ENCODE assay signal across 1 cellular context in the genomic region with DNA sequence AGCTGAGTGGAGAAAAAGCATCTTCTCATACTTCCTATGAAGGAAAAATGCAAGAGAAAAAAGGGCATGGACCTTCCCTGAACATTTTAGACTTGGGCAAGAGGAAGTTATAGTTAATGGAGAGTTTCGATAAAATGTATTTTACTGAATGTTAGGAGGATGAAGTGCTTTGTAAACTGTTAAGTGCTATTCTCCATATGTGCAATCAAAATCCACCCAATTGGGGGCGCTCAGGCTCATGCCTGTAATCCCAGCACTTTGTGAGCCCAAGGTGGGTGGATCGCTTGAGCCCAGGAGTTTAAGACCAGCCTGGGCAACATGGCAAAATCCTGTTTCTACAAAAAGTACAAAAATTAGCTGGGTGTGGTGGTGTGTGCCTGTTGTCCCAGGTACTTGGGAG.
TF ChIP-seq lines count a peak whose summit lies in the region.

No MANE protein-coding gene starts in this region.

TF ChIP-seq in K562, 482 proteins besides CTCF, POLR2A, EP300 and RAD21:
- TF ChIP-seq MCM3 (IDR thresholded peaks at IDR 0.05) (no peak), HNRNPLL (IDR thresholded peaks at IDR 0.05; ENCODE audit: low read depth, low read length, poor library complexity, severe bottlenecking) (no peak), ARID1B (IDR thresholded peaks at IDR 0.05) (no peak), TSHZ1 (CRISPR knock-in tag; IDR thresholded peaks at IDR 0.05) (no peak), SOX6 (IDR thresholded peaks at IDR 0.05) (no peak), ELF4 (CRISPR knock-in tag; IDR thresholded peaks at IDR 0.05) (no peak), HDAC6 (IDR thresholded peaks at IDR 0.05; ENCODE audit: low read depth, low read length) (no peak), PCBP1 (IDR thresholded peaks at IDR 0.05; ENCODE audit: low read depth, low read length, poor library complexity, severe bottlenecking) (no peak), ZEB2 (IDR thresholded peaks at IDR 0.05) (no peak), FUS (optimal IDR thresholded peaks at IDR 0.05; ENCODE audit: low read depth, low read length) (no peak), CREBBP (IDR thresholded peaks at IDR 0.05; ENCODE audit: low read depth, low read length) (no peak), ZNF449 (CRISPR knock-in tag; IDR thresholded peaks at IDR 0.05) (no peak), RNF2 (IDR thresholded peaks at IDR 0.05) (no peak), ZBTB33 (CRISPR knock-in tag; IDR thresholded peaks at IDR 0.05) (no peak), RB1 (IDR thresholded peaks at IDR 0.05; ENCODE audit: low read depth) (no peak), TGIF2 (CRISPR knock-in tag; IDR thresholded peaks at IDR 0.05) (no peak)
- TF ChIP-seq, protein P1, sequence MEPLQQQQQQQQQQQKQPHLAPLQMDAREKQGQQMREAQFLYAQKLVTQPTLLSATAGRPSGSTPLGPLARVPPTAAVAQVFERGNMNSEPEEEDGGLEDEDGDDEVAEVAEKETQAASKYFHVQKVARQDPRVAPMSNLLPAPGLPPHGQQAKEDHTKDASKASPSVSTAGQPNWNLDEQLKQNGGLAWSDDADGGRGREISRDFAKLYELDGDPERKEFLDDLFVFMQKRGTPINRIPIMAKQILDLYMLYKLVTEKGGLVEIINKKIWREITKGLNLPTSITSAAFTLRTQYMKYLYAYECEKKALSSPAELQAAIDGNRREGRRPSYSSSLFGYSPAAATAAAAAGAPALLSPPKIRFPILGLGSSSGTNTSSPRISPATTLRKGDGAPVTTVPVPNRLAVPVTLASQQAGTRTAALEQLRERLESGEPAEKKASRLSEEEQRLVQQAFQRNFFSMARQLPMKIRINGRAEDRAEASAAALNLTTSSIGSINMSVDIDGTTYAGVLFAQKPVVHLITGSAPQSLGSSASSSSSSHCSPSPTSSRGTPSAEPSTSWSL (CRISPR knock-in tag; IDR thresholded peaks at IDR 0.05; ENCODE audit: borderline replicate concordance): no peak
- TF ChIP-seq, protein P2, sequence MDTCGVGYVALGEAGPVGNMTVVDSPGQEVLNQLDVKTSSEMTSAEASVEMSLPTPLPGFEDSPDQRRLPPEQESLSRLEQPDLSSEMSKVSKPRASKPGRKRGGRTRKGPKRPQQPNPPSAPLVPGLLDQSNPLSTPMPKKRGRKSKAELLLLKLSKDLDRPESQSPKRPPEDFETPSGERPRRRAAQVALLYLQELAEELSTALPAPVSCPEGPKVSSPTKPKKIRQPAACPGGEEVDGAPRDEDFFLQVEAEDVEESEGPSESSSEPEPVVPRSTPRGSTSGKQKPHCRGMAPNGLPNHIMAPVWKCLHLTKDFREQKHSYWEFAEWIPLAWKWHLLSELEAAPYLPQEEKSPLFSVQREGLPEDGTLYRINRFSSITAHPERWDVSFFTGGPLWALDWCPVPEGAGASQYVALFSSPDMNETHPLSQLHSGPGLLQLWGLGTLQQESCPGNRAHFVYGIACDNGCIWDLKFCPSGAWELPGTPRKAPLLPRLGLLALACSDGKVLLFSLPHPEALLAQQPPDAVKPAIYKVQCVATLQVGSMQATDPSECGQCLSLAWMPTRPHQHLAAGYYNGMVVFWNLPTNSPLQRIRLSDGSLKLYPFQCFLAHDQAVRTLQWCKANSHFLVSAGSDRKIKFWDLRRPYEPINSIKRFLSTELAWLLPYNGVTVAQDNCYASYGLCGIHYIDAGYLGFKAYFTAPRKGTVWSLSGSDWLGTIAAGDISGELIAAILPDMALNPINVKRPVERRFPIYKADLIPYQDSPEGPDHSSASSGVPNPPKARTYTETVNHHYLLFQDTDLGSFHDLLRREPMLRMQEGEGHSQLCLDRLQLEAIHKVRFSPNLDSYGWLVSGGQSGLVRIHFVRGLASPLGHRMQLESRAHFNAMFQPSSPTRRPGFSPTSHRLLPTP (IDR thresholded peaks at IDR 0.05; ENCODE audit: borderline replicate concordance, extremely low read depth, insufficient read length): no peak
- TF ChIP-seq, protein P3, sequence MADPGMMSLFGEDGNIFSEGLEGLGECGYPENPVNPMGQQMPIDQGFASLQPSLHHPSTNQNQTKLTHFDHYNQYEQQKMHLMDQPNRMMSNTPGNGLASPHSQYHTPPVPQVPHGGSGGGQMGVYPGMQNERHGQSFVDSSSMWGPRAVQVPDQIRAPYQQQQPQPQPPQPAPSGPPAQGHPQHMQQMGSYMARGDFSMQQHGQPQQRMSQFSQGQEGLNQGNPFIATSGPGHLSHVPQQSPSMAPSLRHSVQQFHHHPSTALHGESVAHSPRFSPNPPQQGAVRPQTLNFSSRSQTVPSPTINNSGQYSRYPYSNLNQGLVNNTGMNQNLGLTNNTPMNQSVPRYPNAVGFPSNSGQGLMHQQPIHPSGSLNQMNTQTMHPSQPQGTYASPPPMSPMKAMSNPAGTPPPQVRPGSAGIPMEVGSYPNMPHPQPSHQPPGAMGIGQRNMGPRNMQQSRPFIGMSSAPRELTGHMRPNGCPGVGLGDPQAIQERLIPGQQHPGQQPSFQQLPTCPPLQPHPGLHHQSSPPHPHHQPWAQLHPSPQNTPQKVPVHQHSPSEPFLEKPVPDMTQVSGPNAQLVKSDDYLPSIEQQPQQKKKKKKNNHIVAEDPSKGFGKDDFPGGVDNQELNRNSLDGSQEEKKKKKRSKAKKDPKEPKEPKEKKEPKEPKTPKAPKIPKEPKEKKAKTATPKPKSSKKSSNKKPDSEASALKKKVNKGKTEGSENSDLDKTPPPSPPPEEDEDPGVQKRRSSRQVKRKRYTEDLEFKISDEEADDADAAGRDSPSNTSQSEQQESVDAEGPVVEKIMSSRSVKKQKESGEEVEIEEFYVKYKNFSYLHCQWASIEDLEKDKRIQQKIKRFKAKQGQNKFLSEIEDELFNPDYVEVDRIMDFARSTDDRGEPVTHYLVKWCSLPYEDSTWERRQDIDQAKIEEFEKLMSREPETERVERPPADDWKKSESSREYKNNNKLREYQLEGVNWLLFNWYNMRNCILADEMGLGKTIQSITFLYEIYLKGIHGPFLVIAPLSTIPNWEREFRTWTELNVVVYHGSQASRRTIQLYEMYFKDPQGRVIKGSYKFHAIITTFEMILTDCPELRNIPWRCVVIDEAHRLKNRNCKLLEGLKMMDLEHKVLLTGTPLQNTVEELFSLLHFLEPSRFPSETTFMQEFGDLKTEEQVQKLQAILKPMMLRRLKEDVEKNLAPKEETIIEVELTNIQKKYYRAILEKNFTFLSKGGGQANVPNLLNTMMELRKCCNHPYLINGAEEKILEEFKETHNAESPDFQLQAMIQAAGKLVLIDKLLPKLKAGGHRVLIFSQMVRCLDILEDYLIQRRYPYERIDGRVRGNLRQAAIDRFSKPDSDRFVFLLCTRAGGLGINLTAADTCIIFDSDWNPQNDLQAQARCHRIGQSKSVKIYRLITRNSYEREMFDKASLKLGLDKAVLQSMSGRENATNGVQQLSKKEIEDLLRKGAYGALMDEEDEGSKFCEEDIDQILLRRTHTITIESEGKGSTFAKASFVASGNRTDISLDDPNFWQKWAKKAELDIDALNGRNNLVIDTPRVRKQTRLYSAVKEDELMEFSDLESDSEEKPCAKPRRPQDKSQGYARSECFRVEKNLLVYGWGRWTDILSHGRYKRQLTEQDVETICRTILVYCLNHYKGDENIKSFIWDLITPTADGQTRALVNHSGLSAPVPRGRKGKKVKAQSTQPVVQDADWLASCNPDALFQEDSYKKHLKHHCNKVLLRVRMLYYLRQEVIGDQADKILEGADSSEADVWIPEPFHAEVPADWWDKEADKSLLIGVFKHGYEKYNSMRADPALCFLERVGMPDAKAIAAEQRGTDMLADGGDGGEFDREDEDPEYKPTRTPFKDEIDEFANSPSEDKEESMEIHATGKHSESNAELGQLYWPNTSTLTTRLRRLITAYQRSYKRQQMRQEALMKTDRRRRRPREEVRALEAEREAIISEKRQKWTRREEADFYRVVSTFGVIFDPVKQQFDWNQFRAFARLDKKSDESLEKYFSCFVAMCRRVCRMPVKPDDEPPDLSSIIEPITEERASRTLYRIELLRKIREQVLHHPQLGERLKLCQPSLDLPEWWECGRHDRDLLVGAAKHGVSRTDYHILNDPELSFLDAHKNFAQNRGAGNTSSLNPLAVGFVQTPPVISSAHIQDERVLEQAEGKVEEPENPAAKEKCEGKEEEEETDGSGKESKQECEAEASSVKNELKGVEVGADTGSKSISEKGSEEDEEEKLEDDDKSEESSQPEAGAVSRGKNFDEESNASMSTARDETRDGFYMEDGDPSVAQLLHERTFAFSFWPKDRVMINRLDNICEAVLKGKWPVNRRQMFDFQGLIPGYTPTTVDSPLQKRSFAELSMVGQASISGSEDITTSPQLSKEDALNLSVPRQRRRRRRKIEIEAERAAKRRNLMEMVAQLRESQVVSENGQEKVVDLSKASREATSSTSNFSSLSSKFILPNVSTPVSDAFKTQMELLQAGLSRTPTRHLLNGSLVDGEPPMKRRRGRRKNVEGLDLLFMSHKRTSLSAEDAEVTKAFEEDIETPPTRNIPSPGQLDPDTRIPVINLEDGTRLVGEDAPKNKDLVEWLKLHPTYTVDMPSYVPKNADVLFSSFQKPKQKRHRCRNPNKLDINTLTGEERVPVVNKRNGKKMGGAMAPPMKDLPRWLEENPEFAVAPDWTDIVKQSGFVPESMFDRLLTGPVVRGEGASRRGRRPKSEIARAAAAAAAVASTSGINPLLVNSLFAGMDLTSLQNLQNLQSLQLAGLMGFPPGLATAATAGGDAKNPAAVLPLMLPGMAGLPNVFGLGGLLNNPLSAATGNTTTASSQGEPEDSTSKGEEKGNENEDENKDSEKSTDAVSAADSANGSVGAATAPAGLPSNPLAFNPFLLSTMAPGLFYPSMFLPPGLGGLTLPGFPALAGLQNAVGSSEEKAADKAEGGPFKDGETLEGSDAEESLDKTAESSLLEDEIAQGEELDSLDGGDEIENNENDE (IDR thresholded peaks at IDR 0.05; ENCODE audit: low read depth, low read length): no peak
